Comparison of ENCODE assay signal across 8 cellular contexts in the genomic region with DNA sequence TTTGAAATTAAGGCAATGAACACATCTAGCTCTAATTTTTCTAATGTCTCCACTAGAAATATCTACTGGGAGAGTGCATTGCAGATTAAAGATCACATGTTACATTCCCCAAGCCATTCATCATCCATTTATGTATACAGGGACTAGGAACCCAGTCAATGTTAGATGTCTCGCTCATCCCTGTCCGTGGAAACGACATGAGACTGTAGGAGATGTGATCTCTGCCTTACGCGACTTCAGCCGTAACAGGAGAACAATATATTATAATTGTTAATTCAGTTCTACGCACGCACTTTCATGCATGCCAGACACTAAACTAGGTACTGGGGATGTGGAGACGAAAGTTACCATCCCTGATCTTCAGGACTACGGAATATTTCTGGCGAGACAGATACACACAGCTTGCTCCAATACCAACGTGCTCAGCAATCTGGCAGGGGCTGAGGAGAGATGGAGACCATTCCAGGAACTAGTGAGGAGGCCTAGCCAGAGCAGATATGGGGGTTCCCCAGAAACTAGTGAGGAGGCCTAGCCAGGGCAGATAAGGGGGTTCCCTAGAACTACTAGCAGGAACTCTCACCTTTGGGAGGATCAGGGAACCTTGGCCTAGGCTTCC. TPM values are rescaled to one million over a fixed set of nuclear protein-coding genes. Genes with fewer than 3 reads are reported as not detected.
A peak's percentile ranks its signal among the peaks of the same experiment; 100 is the strongest.
DNase-seq lines count a peak whose midpoint lies in the region; ATAC-seq and TF ChIP-seq lines count a peak whose summit lies in the region.

No MANE protein-coding gene starts in this region.

- no peaks in the 10 kb centered on the region for H3K9me3 ChIP-seq in iPS-20b (ENCODE audit: insufficient read depth, low read depth, low read length)
- no peaks in the 10 kb centered on the region for H3K9me3 ChIP-seq in stomach

- peak overlapping the region; percentile 94 for H3K4me3 Mint-ChIP-seq in activated naive CD8-positive, alpha-beta T cell treated with anti-CD3 and anti-CD28 coated beads, Interleukin-2, amount 50 U/mL, for 24 hours

- peaks cover 27% of the 10 kb centered on the region for H3K4me1 Mint-ChIP-seq in activated naive CD8-positive, alpha-beta T cell treated with anti-CD3 and anti-CD28 coated beads, Interleukin-2, amount 50 U/mL, for 24 hours

- no peak for TF ChIP-seq POLR2A in stomach (IDR thresholded peaks at IDR 0.05)

- H3K4me3 ChIP-seq in iPS-20b (ENCODE audit: low read length) (peak overlapping the region; percentile 84), stomach (peak overlapping the region; percentile 55 to 75 (median 64))

- no peak for TF ChIP-seq EP300 in stomach (IDR thresholded peaks at IDR 0.05)

- no peaks in the 10 kb centered on the region for H3K27me3 Mint-ChIP-seq in activated naive CD8-positive, alpha-beta T cell treated with anti-CD3 and anti-CD28 coated beads, Interleukin-2, amount 50 U/mL, for 24 hours

- H3K27ac ChIP-seq in iPS-20b (ENCODE audit: low read length) (peak overlapping the region; percentile 95), stomach (peak overlapping the region; percentile 89 to 95 (median 89))

- H3K27me3 ChIP-seq in iPS-20b (ENCODE audit: insufficient read depth, low read length) (no peaks in the 10 kb centered on the region), stomach (no peaks in the 10 kb centered on the region)

- 22 to 40% (median 36%) methylated on average over 12 of the region's 12 CpGs for WGBS in stomach, 5 donors

- H3K27ac Mint-ChIP-seq in activated naive CD8-positive, alpha-beta T cell treated with anti-CD3 and anti-CD28 coated beads, Interleukin-2, amount 50 U/mL, for 24 hours: peak overlapping the region; percentile 98

- H3K4me1 ChIP-seq in iPS-20b (ENCODE audit: insufficient read depth, low read length) (0 out of 2 replicates have a peak, but pooled peaks cover 5% of the 10 kb centered on the region), stomach (peaks cover 7 to 26% (median 16%) of the 10 kb centered on the region in 4 donors)

- TF ChIP-seq CTCF in stomach (IDR thresholded peaks at IDR 0.05): no peak

- ATAC-seq in GM18511 (IDR thresholded peaks at IDR 0.05; ENCODE audit: unreplicated experiment) (peak; percentile 28), HG03439 (IDR thresholded peaks at IDR 0.05; ENCODE audit: unreplicated experiment) (peak; percentile 5), HG03135 (IDR thresholded peaks at IDR 0.05; ENCODE audit: unreplicated experiment) (no peak)
- ATAC-seq in activated naive CD8-positive, alpha-beta T cell treated with anti-CD3 and anti-CD28 coated beads, Interleukin-2, amount 50 U/mL, for 24 hours: peak; percentile 7

- intact Hi-C loops in stomach (cut with DNase I; ENCODE audit: low total_unique reads): no loop called here

- peak overlapping the region; percentile 97 for H3K9ac ChIP-seq in iPS-20b (ENCODE audit: low read depth, low read length)

- H3K36me3 ChIP-seq in iPS-20b (ENCODE audit: insufficient read depth, low read depth, low read length) (peaks cover 6% of the 10 kb centered on the region; the same call in 1 of the 2 replicates), stomach (peaks cover 0 to 36% (median 32%) of the 10 kb centered on the region in 4 donors)

- H3K9me3 Mint-ChIP-seq in activated naive CD8-positive, alpha-beta T cell treated with anti-CD3 and anti-CD28 coated beads, Interleukin-2, amount 50 U/mL, for 24 hours: peaks cover 4% of the 10 kb centered on the region

- DNase-seq in activated naive CD8-positive, alpha-beta T cell treated with anti-CD3 and anti-CD28 coated beads, Interleukin-2, amount 50 U/mL, for 24 hours: peak; percentile 26
- DNase-seq in stomach (no peak), NCI-H1092 (lab: John Stamatoyannopoulos, UW) (no peak)
- no peak for DNase-seq in activated CD4-positive, CD25-positive, alpha-beta regulatory T cell treated with anti-CD3 and anti-CD28 coated beads, Interleukin-2, amount 50 U/mL, for 72 hours

- peaks cover 16% of the 10 kb centered on the region for H3K36me3 Mint-ChIP-seq in activated naive CD8-positive, alpha-beta T cell treated with anti-CD3 and anti-CD28 coated beads, Interleukin-2, amount 50 U/mL, for 24 hours (ENCODE audit: low read depth)

RNA-seq across cellular contexts. Expression of a gene that starts 0.7 kb away (rescaled TPM):
- 10 to 100 TPM in 2 of 5 donors, 1 to 10 TPM in 3; 1.8 to 60.3 (median 5.9) TPM for total RNA-seq in stomach
- 10 to 100 TPM; 10.5 to 21.2 (median 14.7) TPM for polyA plus RNA-seq in stomach

RNA-seq across cellular contexts. Expression of a gene that starts 21.7 kb away (rescaled TPM):
- total RNA-seq in stomach: 10 to 100 TPM in 3 of 5 donors, 1 to 10 TPM in 2; 5.1 to 86.2 (median 15.6) TPM
- polyA plus RNA-seq in stomach: 1 to 10 TPM; 3.7 to 6.6 (median 5.2) TPM

RNA-seq across cellular contexts. Expression of a gene that starts 35.6 kb away (rescaled TPM):
- 10 to 100 TPM in 4 of 5 donors, 1 to 10 TPM in 1; 5.4 to 26.3 (median 14.8) TPM for total RNA-seq in stomach
- polyA plus RNA-seq in stomach: 10 to 100 TPM; 17.3 to 22.7 (median 18.9) TPM

RNA-seq across cellular contexts. Expression of a gene that starts 35.9 kb away (rescaled TPM):
- 100 to 1,000 TPM in 2 of 5 donors, 10 to 100 TPM in 3; 13.9 to 255 (median 63.7) TPM for total RNA-seq in stomach
- 10 to 100 TPM; 26.4 to 49.3 (median 37.4) TPM for polyA plus RNA-seq in stomach

RNA-seq across cellular contexts. Expression of a gene that starts 50.9 kb away (rescaled TPM):
- total RNA-seq in stomach: 10 to 100 TPM in 3 of 5 donors, 1 to 10 TPM in 1, not detected in 1; 9.9 to 31.0 (median 18.4) TPM
- polyA plus RNA-seq in stomach: 10 to 100 TPM; 12.5 to 26.0 (median 15.7) TPM
